Comparison of ENCODE assay signal across 2 cellular contexts in the genomic region with DNA sequence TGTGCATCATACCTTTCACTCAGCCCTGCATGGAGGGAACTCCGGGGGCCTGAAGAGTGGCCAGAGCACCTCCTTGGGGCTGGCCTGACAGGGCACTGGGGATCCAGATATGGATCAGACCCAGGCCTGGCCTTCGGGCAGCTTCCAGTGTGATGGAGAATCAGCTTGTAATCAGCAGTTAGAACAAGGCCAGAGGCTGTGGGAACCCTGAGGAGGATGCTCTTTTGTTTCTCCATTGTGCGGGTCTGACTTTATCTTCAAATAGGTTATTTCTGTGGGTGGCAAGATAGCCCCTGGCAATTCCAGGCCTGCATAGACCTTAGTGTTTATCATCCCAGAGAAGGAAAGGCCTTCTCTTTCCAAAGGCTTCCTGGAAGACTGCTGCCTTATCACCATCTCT.
TF ChIP-seq lines count a peak whose summit lies in the region.

No MANE protein-coding gene starts in this region.

TF ChIP-seq in SK-N-SH, 30 proteins besides CTCF, POLR2A, EP300 and RAD21 (continued from another document):
- TF ChIP-seq, protein P1, sequence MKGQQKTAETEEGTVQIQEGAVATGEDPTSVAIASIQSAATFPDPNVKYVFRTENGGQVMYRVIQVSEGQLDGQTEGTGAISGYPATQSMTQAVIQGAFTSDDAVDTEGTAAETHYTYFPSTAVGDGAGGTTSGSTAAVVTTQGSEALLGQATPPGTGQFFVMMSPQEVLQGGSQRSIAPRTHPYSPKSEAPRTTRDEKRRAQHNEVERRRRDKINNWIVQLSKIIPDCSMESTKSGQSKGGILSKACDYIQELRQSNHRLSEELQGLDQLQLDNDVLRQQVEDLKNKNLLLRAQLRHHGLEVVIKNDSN (IDR thresholded peaks at IDR 0.05; ENCODE audit: borderline replicate concordance, low read depth): no peak

TF ChIP-seq in SK-N-SH treated with all-trans-retinoic acid at 6 μM for 48 hours, 23 proteins besides CTCF, POLR2A, EP300 and RAD21 (continued from another document):
- TF ChIP-seq, protein P2, sequence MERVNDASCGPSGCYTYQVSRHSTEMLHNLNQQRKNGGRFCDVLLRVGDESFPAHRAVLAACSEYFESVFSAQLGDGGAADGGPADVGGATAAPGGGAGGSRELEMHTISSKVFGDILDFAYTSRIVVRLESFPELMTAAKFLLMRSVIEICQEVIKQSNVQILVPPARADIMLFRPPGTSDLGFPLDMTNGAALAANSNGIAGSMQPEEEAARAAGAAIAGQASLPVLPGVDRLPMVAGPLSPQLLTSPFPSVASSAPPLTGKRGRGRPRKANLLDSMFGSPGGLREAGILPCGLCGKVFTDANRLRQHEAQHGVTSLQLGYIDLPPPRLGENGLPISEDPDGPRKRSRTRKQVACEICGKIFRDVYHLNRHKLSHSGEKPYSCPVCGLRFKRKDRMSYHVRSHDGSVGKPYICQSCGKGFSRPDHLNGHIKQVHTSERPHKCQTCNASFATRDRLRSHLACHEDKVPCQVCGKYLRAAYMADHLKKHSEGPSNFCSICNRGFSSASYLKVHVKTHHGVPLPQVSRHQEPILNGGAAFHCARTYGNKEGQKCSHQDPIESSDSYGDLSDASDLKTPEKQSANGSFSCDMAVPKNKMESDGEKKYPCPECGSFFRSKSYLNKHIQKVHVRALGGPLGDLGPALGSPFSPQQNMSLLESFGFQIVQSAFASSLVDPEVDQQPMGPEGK (CRISPR knock-in tag; IDR thresholded peaks at IDR 0.05; ENCODE audit: borderline replicate concordance): no peak
- TF ChIP-seq POU6F1 (CRISPR knock-in tag; IDR thresholded peaks at IDR 0.05; ENCODE audit: borderline replicate concordance, low read depth) (no peak), SNAI2 (CRISPR knock-in tag; IDR thresholded peaks at IDR 0.05) (no peak), BACH2 (CRISPR knock-in tag; IDR thresholded peaks at IDR 0.05; ENCODE audit: borderline replicate concordance) (no peak), TOX (CRISPR knock-in tag; IDR thresholded peaks at IDR 0.05; ENCODE audit: borderline replicate concordance) (no peak), GLIS3 (CRISPR knock-in tag; IDR thresholded peaks at IDR 0.05) (no peak), ZFP3 (CRISPR knock-in tag; IDR thresholded peaks at IDR 0.05) (no peak), ISL1 (CRISPR knock-in tag; IDR thresholded peaks at IDR 0.05) (no peak), ZNF8 (CRISPR knock-in tag; IDR thresholded peaks at IDR 0.05) (no peak), ZNF565 (CRISPR knock-in tag; conservative IDR thresholded peaks at IDR 0.05; ENCODE audit: low read depth) (no peak)
